ENCODE assay signal across 8 cellular contexts in the genomic region with DNA sequence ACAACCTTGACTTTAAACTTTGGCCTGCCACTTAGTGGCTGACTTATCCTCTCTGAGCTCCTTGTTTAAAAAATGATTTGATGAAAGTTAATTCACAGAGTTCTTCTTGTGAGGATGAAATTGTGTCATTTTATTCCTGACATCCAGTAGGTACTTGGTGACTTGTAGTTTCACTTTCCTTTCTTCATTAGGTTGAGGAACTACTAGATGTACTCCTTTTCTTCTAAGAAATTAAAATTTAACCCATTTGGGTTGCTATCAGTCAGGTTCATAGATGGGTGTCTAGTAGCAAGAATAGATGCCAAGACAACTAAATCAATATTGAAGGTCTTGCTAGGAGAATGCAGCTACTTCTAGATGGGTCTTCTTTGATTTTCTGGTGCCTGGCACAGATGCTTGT. TPM values are rescaled to one million over a fixed set of nuclear protein-coding genes. Genes with fewer than 3 reads are reported as not detected.
A peak's percentile ranks its signal among the peaks of the same experiment; 100 is the strongest.
DNase-seq lines count a peak whose midpoint lies in the region; ATAC-seq and TF ChIP-seq lines count a peak whose summit lies in the region.

No MANE protein-coding gene starts in this region.

- H3K27me3 Mint-ChIP-seq in activated CD4-positive, alpha-beta memory T cell treated with anti-CD3 and anti-CD28 coated beads, Interleukin-2, amount 10 ng/mL, durations not matched to agents 7 days and 5 days: no peaks in the 10 kb centered on the region

- peak overlapping the region; percentile 54 for H3K4me3 Mint-ChIP-seq in activated CD4-positive, alpha-beta memory T cell treated with anti-CD3 and anti-CD28 coated beads, Interleukin-2, amount 10 ng/mL, durations not matched to agents 7 days and 5 days

- no peaks in the 10 kb centered on the region for H3K27me3 ChIP-seq in parathyroid adenoma (ENCODE audit: control insufficient read depth, insufficient read depth, low read length)

- H3K27ac ChIP-seq in parathyroid adenoma: no peak overlapping the region

- no peak for DNase-seq in activated CD4-positive, alpha-beta memory T cell treated with anti-CD3 and anti-CD28 coated beads, Interleukin-2, amount 10 ng/mL, durations not matched to agents 7 days and 5 days
- no peak for DNase-seq in NCI-H1436 treated with DMSO at 0.1 percent for 48 hours (lab: John Stamatoyannopoulos, UW)
- DNase-seq in activated CD4-positive, alpha-beta T cell treated with anti-CD3 and anti-CD28 coated beads, Interleukin-2, amount 50 U/mL, for 4 hours: no peak
- DNase-seq in activated effector memory CD4-positive, alpha-beta T cell treated with anti-CD3 and anti-CD28 coated beads, Interleukin-2, amount 50 U/mL, for 16 hours: no peak
- DNase-seq in NCI-H2227 treated with DMSO at 0.1 percent for 48 hours (lab: John Stamatoyannopoulos, UW): no peak

- peaks cover 64% of the 10 kb centered on the region for H3K79me2 ChIP-seq in parathyroid adenoma

- peaks cover 33% of the 10 kb centered on the region for H3K4me1 Mint-ChIP-seq in activated CD4-positive, alpha-beta memory T cell treated with anti-CD3 and anti-CD28 coated beads, Interleukin-2, amount 10 ng/mL, durations not matched to agents 7 days and 5 days

- no peaks in the 10 kb centered on the region for H3K36me3 ChIP-seq in parathyroid adenoma (ENCODE audit: control insufficient read depth, insufficient read depth, low read length)

- peak overlapping the region; percentile 57 for H3K27ac Mint-ChIP-seq in activated CD4-positive, alpha-beta memory T cell treated with anti-CD3 and anti-CD28 coated beads, Interleukin-2, amount 10 ng/mL, durations not matched to agents 7 days and 5 days

- CTCF ChIA-PET in activated CD4-positive, alpha-beta memory T cell treated with anti-CD3 and anti-CD28 coated beads, Interleukin-2, amount 10 ng/mL, durations not matched to agents 7 days and 5 days (lab: Charles Lee): interaction anchor here (0.6 to 1.1 kb wide), 4 partner anchors 22 to 124 kb away, joined by 3 to 4 read pairs (median 3); a partner anchor contains a TSS

- no peak overlapping the region for H2AFZ ChIP-seq in parathyroid adenoma

- no peak overlapping the region for H3K9ac ChIP-seq in parathyroid adenoma

- no peaks in the 10 kb centered on the region for H3K9me3 ChIP-seq in parathyroid adenoma (ENCODE audit: control insufficient read depth, low read length)

- ATAC-seq in GM18907 (IDR thresholded peaks at IDR 0.05; ENCODE audit: unreplicated experiment) (peak; percentile 44), HG02938 (IDR thresholded peaks at IDR 0.05; ENCODE audit: unreplicated experiment) (peak; percentile 29)

- no peak for TF ChIP-seq CTCF in parathyroid adenoma (IDR thresholded peaks at IDR 0.05)

- H3K36me3 Mint-ChIP-seq in activated CD4-positive, alpha-beta memory T cell treated with anti-CD3 and anti-CD28 coated beads, Interleukin-2, amount 10 ng/mL, durations not matched to agents 7 days and 5 days (ENCODE audit: low read depth): no peaks in the 10 kb centered on the region

- H3K4me3 ChIP-seq in parathyroid adenoma (ENCODE audit: low read depth, low read length): no peak overlapping the region

- no peaks in the 10 kb centered on the region for H3K9me3 Mint-ChIP-seq in activated CD4-positive, alpha-beta memory T cell treated with anti-CD3 and anti-CD28 coated beads, Interleukin-2, amount 10 ng/mL, durations not matched to agents 7 days and 5 days

- POLR2A ChIA-PET in activated CD4-positive, alpha-beta memory T cell treated with anti-CD3 and anti-CD28 coated beads, Interleukin-2, amount 10 ng/mL, durations not matched to agents 7 days and 5 days (lab: Charles Lee): interaction anchor here (6.4 kb wide), 1 partner anchor 32 kb away, joined by 99 read pairs; a partner anchor contains a TSS

- H3K4me2 ChIP-seq in parathyroid adenoma (ENCODE audit: low read length): peak overlapping the region; percentile 27

- peaks cover 21% of the 10 kb centered on the region for H3K4me1 ChIP-seq in parathyroid adenoma

RNA-seq across cellular contexts. Expression of a gene that starts 5.2 kb away (rescaled TPM):
- total RNA-seq in activated CD4-positive, alpha-beta memory T cell treated with anti-CD3 and anti-CD28 coated beads, Interleukin-2, amount 10 ng/mL, durations not matched to agents 7 days and 5 days: 1 to 10 TPM; 6.2 to 8.2 TPM

RNA-seq across cellular contexts. Expression of a gene that starts 33.4 kb away (rescaled TPM):
- 1,000 to 10,000 TPM; 1,398 to 1,426 TPM for total RNA-seq in activated CD4-positive, alpha-beta memory T cell treated with anti-CD3 and anti-CD28 coated beads, Interleukin-2, amount 10 ng/mL, durations not matched to agents 7 days and 5 days

RNA-seq across cellular contexts. Expression of a gene that starts 33.5 kb away (rescaled TPM):
- 1 to 10 TPM; 3.0 to 3.1 TPM for total RNA-seq in activated CD4-positive, alpha-beta memory T cell treated with anti-CD3 and anti-CD28 coated beads, Interleukin-2, amount 10 ng/mL, durations not matched to agents 7 days and 5 days
